In the genomic region with DNA sequence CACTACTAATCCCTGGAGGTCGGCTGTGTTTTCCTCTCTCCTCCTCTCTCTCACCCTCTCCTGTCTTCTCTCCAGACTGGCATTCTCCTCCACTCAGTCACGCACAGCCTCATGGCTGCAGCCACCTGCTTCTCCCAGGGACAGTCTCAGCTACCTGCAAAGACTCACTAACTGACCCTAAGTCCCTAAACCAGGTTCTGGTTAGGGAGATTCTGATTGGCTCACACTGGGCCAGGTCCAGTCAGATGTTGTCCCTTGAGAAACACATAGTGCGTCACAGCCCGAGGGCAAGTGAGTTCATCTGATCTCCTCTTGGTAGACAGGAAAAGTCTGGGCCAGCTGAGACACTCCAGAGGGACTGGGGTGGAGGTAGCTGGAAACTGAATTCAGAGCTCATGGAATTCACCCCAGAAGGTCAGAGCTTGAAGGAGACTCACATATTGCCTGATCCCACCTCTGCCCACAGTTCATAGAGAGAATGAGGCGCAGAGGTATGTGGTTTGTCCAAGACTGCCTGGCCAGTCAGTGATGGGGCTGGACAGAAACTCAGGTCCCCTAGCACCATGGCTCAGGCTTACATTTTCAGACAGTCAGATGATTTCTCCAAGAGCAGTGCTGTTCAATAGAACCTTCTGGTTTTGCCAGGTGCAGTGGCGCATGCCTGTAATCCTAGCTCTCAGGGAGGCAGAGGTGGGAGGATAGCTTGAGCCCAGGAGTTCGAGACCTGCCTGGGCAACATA, we compare ENCODE assay signal across 10 cellular contexts. TPM values are rescaled to one million over a fixed set of nuclear protein-coding genes. Genes with fewer than 3 reads are reported as not detected.
DNase-seq lines count a peak whose midpoint lies in the region; ATAC-seq lines count a peak whose summit lies in the region.
"Had no signal": no experiment of that assay in that cellular context is flagged by ENCODE, and none has a peak within 500 bp of the region (broad histone marks: within the 10 kb centered on the region; RNA-seq: fewer than 3 reads in every experiment).

No MANE protein-coding gene starts in this region.

- peaks cover 7% of the 10 kb centered on the region for H3K4me1 ChIP-seq in SJCRH30

- DNase-seq in ELR (ENCODE audit: low read depth) (peak; percentile 67), SJCRH30 (peak; percentile 45 to 61), Right ventricle myocardium superior (peak; percentile 79), renal cortical epithelial cell (ENCODE audit: low read depth) (peak; percentile 27), NCI-H1436 treated with DMSO at 0.1 percent for 48 hours (lab: John Stamatoyannopoulos, UW) (no peak), putamen (ENCODE audit: low spot score) (no peak)
- DNase-seq: naive thymus-derived CD4-positive, alpha-beta T cell; stimulated activated CD4-positive, alpha-beta T cell treated with anti-CD3 and anti-CD28 coated beads, Interleukin-4, amount 100 ng/mL, for 24 hours had no signal

- no peaks in the 10 kb centered on the region for H3K36me3 ChIP-seq in SJCRH30

- ATAC-seq in Right ventricle myocardium superior (ENCODE audit: poor library complexity): peak; percentile 95
- no peak for ATAC-seq in GM21360 (IDR thresholded peaks at IDR 0.05; ENCODE audit: unreplicated experiment)
- ATAC-seq in HG02763 (IDR thresholded peaks at IDR 0.05; ENCODE audit: unreplicated experiment): no peak
- ATAC-seq: naive thymus-derived CD4-positive, alpha-beta T cell had no signal

- peaks cover 3% of the 10 kb centered on the region; the same call in 1 of the 2 replicates for H3K27me3 ChIP-seq in SJCRH30

- intact Hi-C loops in Right ventricle myocardium superior (cut with DNase I): no loop called here

- H3K4me3 ChIP-seq in SJCRH30: no peak overlapping the region

- no peaks in the 10 kb centered on the region for H3K9me3 ChIP-seq in SJCRH30 (replicated peaks)

- no peak overlapping the region for H3K27ac ChIP-seq in SJCRH30

RNA-seq across cellular contexts. Expression of a gene that starts 40.4 kb away (rescaled TPM):
- 3,637 and 3,779 TPM in 2 replicates for total RNA-seq in SJCRH30 (2014; rRNA removed; shearing (Covaris generic))
- total RNA-seq in Right ventricle myocardium superior (570 TPM), renal cortical epithelial cell (806 and 852 TPM in 2 replicates)

Comparison
In these comparisons a context has a peak if more than half of its experiments do, and no peak if none do; other contexts are left out.
1. DNase-seq: peak in ELR (single experiment), SJCRH30 (2 of 2), Right ventricle myocardium superior (single experiment) and renal cortical epithelial cell (single experiment); none in NCI-H1436 treated with DMSO at 0.1 percent for 48 hours (single experiment) and putamen (single experiment).